In genomic region chr11:46413755-46414465, GRCh38 we compare ENCODE assay signal across 1 cellular context.
TF ChIP-seq lines count a peak whose summit lies in the region.

No MANE protein-coding gene starts in this region.

TF ChIP-seq in GM23338, 12 proteins besides CTCF, POLR2A, EP300 and RAD21 (continued from another document):
- TF ChIP-seq ZNF462 (CRISPR knock-in tag; IDR thresholded peaks at IDR 0.05) (no peak), ZNF331 (CRISPR knock-in tag; IDR thresholded peaks at IDR 0.05; ENCODE audit: low read depth) (no peak), EZH2 (IDR thresholded peaks at IDR 0.05; ENCODE audit: low read depth, unreplicated experiment) (no peak), JUNB (IDR thresholded peaks at IDR 0.05; ENCODE audit: unreplicated experiment) (no peak), POLR2AphosphoS5 (IDR thresholded peaks at IDR 0.05; ENCODE audit: low read depth) (no peak), STAT1 (IDR thresholded peaks at IDR 0.05; ENCODE audit: unreplicated experiment) (no peak), NANOG (IDR thresholded peaks at IDR 0.05; ENCODE audit: borderline replicate concordance) (no peak)
